ENCODE assay signal across 15 cellular contexts in genomic region chr12:123598522-123598921, GRCh38.
"Had no signal": no experiment of that assay in that cellular context is flagged by ENCODE, and none has a peak within 500 bp of the region (broad histone marks: within the 10 kb centered on the region; RNA-seq: fewer than 3 reads in every experiment).

No MANE protein-coding gene starts in this region.

- H3K4me3 Mint-ChIP-seq: stimulated activated effector memory CD8-positive, alpha-beta T cell treated with anti-CD3 and anti-CD28 coated beads, Interleukin-12 subunit alpha, Interleukin-12 subunit beta, amount 100 ng/mL, for 72 hours had no signal

- H3K27me3 Mint-ChIP-seq: activated naive CD8-positive, alpha-beta T cell treated with anti-CD3 and anti-CD28 coated beads, Interleukin-2, amount 10 ng/mL, durations not matched to agents 7 days and 5 days; naive B cell had no signal

- ATAC-seq: activated CD4-positive, CD25-positive, alpha-beta regulatory T cell treated with anti-CD3 and anti-CD28 coated beads, Interleukin-2, amount 50 U/mL, for 24 hours; stimulated activated effector memory CD8-positive, alpha-beta T cell treated with anti-CD3 and anti-CD28 coated beads, Interleukin-12 subunit alpha, Interleukin-12 subunit beta, amount 100 ng/mL, for 72 hours had no signal

- H3K4me3 ChIP-seq: breast epithelium, esophagus muscularis mucosa, right atrium auricular region, tibial nerve had no signal

- H3K27ac ChIP-seq: breast epithelium, esophagus muscularis mucosa, right atrium auricular region, tibial nerve had no signal

- H3K9me3 Mint-ChIP-seq: activated naive CD8-positive, alpha-beta T cell treated with anti-CD3 and anti-CD28 coated beads, Interleukin-2, amount 10 ng/mL, durations not matched to agents 7 days and 5 days; naive B cell; stimulated activated effector memory CD8-positive, alpha-beta T cell treated with anti-CD3 and anti-CD28 coated beads, Interleukin-12 subunit alpha, Interleukin-12 subunit beta, amount 100 ng/mL, for 72 hours had no signal

- DNase-seq: activated CD4-positive, alpha-beta T cell treated with anti-CD3 and anti-CD28 coated beads, Interleukin-2, amount 50 U/mL, for 48 hours; activated effector memory CD4-positive, alpha-beta T cell treated with anti-CD3 and anti-CD28 coated beads, Interleukin-2, amount 50 U/mL, for 16 hours; activated naive CD8-positive, alpha-beta T cell treated with anti-CD3 and anti-CD28 coated beads, Interleukin-2, amount 10 ng/mL, durations not matched to agents 7 days and 5 days; aorta; hypothalamus; kidney glomerular epithelial cell; naive B cell; posterior cingulate gyrus; SW 1271 had no signal

- H3K9me3 ChIP-seq: breast epithelium, esophagus muscularis mucosa, right atrium auricular region, tibial nerve had no signal

- H3K36me3 ChIP-seq: breast epithelium had no signal
